Comparison of ENCODE assay signal across 14 cellular contexts in the genomic region with DNA sequence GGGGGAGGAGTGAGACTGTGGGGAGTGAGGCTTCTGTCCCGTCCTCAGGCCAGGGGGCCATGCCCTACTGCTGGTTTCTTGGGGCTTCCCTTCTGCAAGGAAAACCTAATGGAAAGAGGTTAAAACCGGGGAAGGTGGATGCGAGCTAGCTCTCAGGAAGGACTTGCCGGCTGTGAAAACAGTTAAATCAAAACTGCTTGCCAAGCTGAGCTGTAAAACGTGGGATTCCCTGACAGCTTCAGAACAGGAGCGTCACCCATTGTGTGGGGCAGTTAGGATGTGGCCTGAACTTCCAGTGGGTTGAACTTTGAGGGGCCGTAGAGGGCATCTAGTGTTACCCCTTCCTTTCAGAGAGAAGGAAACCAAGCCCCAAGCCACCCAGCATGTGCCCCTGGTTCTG. TPM values are rescaled to one million over a fixed set of nuclear protein-coding genes. Genes with fewer than 3 reads are reported as not detected.
A peak's percentile ranks its signal among the peaks of the same experiment; 100 is the strongest.
DNase-seq lines count a peak whose midpoint lies in the region; ATAC-seq, FAIRE-seq and TF ChIP-seq lines count a peak whose summit lies in the region.
"Had no signal": no experiment of that assay in that cellular context is flagged by ENCODE, and none has a peak within 500 bp of the region (broad histone marks: within the 10 kb centered on the region; RNA-seq: fewer than 3 reads in every experiment).

No MANE protein-coding gene starts in this region.

- H3K9me3 ChIP-seq in GM12878 (replicated peaks; ENCODE audit: control insufficient read depth, insufficient read depth, low read length) (no peaks in the 10 kb centered on the region), mesenchymal stem cell (ENCODE audit: control insufficient read depth, low read length) (no peaks in the 10 kb centered on the region), subcutaneous abdominal adipose tissue (ENCODE audit: control insufficient read depth in 5 of 5, low read length in 5 of 5) (no peaks in the 10 kb centered on the region)
- H3K9me3 ChIP-seq: SJCRH30 had no signal

- H3K36me3 Mint-ChIP-seq in T-helper 1 cell treated with Interleukin-12 subunit alpha and Interleukin-12 subunit beta and Interleukin-4 antibody, amounts not matched to agents 30 μg/mL and 1 μg/mL, for 36 hours (ENCODE audit: low read depth), result no peaks in the 10 kb centered on the region
- H3K36me3 Mint-ChIP-seq: brain had no signal

- H3K27me3 Mint-ChIP-seq in T-helper 1 cell treated with Interleukin-12 subunit alpha and Interleukin-12 subunit beta and Interleukin-4 antibody, amounts not matched to agents 30 μg/mL and 1 μg/mL, for 36 hours (ENCODE audit: low read depth), result no peaks in the 10 kb centered on the region
- H3K27me3 Mint-ChIP-seq: brain had no signal

- no peak overlapping the region for H2BK5ac ChIP-seq in mesenchymal stem cell (ENCODE audit: low read depth, low read length, poor library complexity, severe bottlenecking)

- BruUV-seq in GM12878 (replicated peaks; lab: Mats Ljungman, UMichigan), result no TSS peak

- no peak overlapping the region for H3K4me3 Mint-ChIP-seq in T-helper 1 cell treated with Interleukin-12 subunit alpha and Interleukin-12 subunit beta and Interleukin-4 antibody, amounts not matched to agents 30 μg/mL and 1 μg/mL, for 36 hours
- H3K4me3 Mint-ChIP-seq: brain had no signal

- intact Hi-C loops in GM12878 (cut with micrococcal nuclease; ENCODE audit: unreplicated experiment), result no loop called here

- no peak for TF ChIP-seq EP300 in GM12878 (IDR thresholded peaks at IDR 0.05; ENCODE audit: borderline replicate concordance in 1 of 2, control insufficient read depth in 1 of 2, low read depth in 2 of 2, low read length in 2 of 2)

- ATAC-seq in GM12878 (no peak), HG03159 (IDR thresholded peaks at IDR 0.05; ENCODE audit: unreplicated experiment) (no peak), HG03135 (IDR thresholded peaks at IDR 0.05; ENCODE audit: unreplicated experiment) (no peak)

- H3K4ac ChIP-seq in mesenchymal stem cell (ENCODE audit: low read depth in 1 of 2, low read length in 2 of 2), result peak overlapping the region; percentile 6 to 63

- no peaks in the 10 kb centered on the region for H3K9me3 Mint-ChIP-seq in T-helper 1 cell treated with Interleukin-12 subunit alpha and Interleukin-12 subunit beta and Interleukin-4 antibody, amounts not matched to agents 30 μg/mL and 1 μg/mL, for 36 hours
- H3K9me3 Mint-ChIP-seq: brain had no signal

- H4K91ac ChIP-seq in mesenchymal stem cell (ENCODE audit: low read length), result no peak overlapping the region

- no peak for TF ChIP-seq CTCF in GM12878 (IDR thresholded peaks at IDR 0.05 in 2 of 3, conservative IDR thresholded peaks at IDR 0.05 in 1 of 3; ENCODE audit: control insufficient read depth in 2 of 3, extremely low read depth in 1 of 3, insufficient read depth in 1 of 3, low read depth in 3 of 3, low read length in 3 of 3)

- H3K4me1 Mint-ChIP-seq in T-helper 1 cell treated with Interleukin-12 subunit alpha and Interleukin-12 subunit beta and Interleukin-4 antibody, amounts not matched to agents 30 μg/mL and 1 μg/mL, for 36 hours (ENCODE audit: low read depth), result peaks cover 45% of the 10 kb centered on the region

- TF ChIP-seq POLR2A in GM12878 (IDR thresholded peaks at IDR 0.05; ENCODE audit: low read depth, low read length), result no peak

- 30% methylated on average over 7 of the region's 7 CpGs for WGBS in GM12878 (ENCODE audit: insufficient coverage, insufficient replicate concordance, low lambda C conversion rate, missing lambda C conversion rate)
- 88% methylated on average over 7 of the region's 7 CpGs for WGBS in mesenchymal stem cell

- DNase-seq in T-helper 1 cell (no peak), GM12878 (ENCODE audit: low read depth, low spot score) (no peak), mesenchymal stem cell (no peak), NCI-H2196 treated with DMSO at 0.1 percent for 48 hours (lab: John Stamatoyannopoulos, UW; ENCODE audit: unreplicated experiment) (no peak)
- DNase-seq: activated T-cell treated with anti-CD3 and anti-CD28 coated beads, Interleukin-2, amount 50 U/mL, for 1 hour; KG1; NCI-H1436 treated with DMSO at 0.1 percent for 48 hours had no signal

- TF ChIP-seq RAD21 in GM12878 (IDR thresholded peaks at IDR 0.05; ENCODE audit: insufficient read depth, low read depth, low read length), result no peak

- H4K8ac ChIP-seq in mesenchymal stem cell (ENCODE audit: low read length), result peak overlapping the region; percentile 64

- H2BK15ac ChIP-seq in mesenchymal stem cell (ENCODE audit: low read depth, poor library complexity, severe bottlenecking), result peak overlapping the region; percentile 44

- H2AK5ac ChIP-seq in mesenchymal stem cell (ENCODE audit: low read length, severe bottlenecking), result no peak overlapping the region

- SMC1A ChIA-PET in GM12878 (lab: Charles Lee; ENCODE audit: uncharacterized antibody, unreplicated experiment), result interaction anchor here (1.4 to 2.6 kb wide), 3 partner anchors 9 to 16 kb away, joined by 6 to 14 read pairs (median 10); a partner anchor contains a TSS

- no peak overlapping the region for H3K23ac ChIP-seq in mesenchymal stem cell (ENCODE audit: low read length in 2 of 2)

- no peaks in the 10 kb centered on the region for H4K20me1 ChIP-seq in GM12878 (ENCODE audit: control insufficient read depth, insufficient read depth)

- H2BK12ac ChIP-seq in mesenchymal stem cell (ENCODE audit: low read length in 2 of 2), result peak overlapping the region; percentile 30 to 39

- no peak overlapping the region for H3K9ac ChIP-seq in GM12878 (ENCODE audit: control insufficient read depth, insufficient read depth, low read length)
- no peak overlapping the region for H3K9ac ChIP-seq in mesenchymal stem cell (ENCODE audit: low read length)
- peak overlapping the region; percentile 30 to 79 (median 66) for H3K9ac ChIP-seq in subcutaneous abdominal adipose tissue (ENCODE audit: low read length in 5 of 5)

- H3K14ac ChIP-seq in mesenchymal stem cell (ENCODE audit: low read length in 2 of 2), result no peak overlapping the region

- H2AFZ ChIP-seq in GM12878 (ENCODE audit: control insufficient read depth, low read depth, low read length), result no peak overlapping the region
- H2AFZ ChIP-seq in mesenchymal stem cell (ENCODE audit: low read depth, low read length), result no peak overlapping the region

- peak overlapping the region; percentile 17 for H3K27ac ChIP-seq in GM12878 (ENCODE audit: control insufficient read depth, insufficient read depth)
- H3K27ac ChIP-seq in mesenchymal stem cell (ENCODE audit: low read length, poor library complexity, severe bottlenecking), result no peak overlapping the region
- peak overlapping the region; percentile 98 for H3K27ac ChIP-seq in subcutaneous abdominal adipose tissue (ENCODE audit: low read depth, low read length)
- H3K27ac ChIP-seq: 22Rv1, SJCRH30 had no signal

- H3K79me1 ChIP-seq in mesenchymal stem cell (replicated peaks; ENCODE audit: low read length, poor library complexity, severe bottlenecking), result peaks cover 12% of the 10 kb centered on the region

- POLR2A ChIA-PET in GM12878 (lab: Charles Lee), result interaction anchor here (0.8 to 1.7 kb wide), 2 partner anchors 9 to 11 kb away, joined by 5 to 8 read pairs; no protein-coding TSS in a partner anchor

- CTCF ChIA-PET in GM12878 (lab: Yijun Ruan, JAX), result interaction anchor here (1.0 to 2.9 kb wide), 3 partner anchors 12 to 28 kb away, joined by 3 to 16 read pairs (median 3); a partner anchor contains a TSS

- peak overlapping the region; percentile 37 to 72 for H3K18ac ChIP-seq in mesenchymal stem cell (ENCODE audit: low read depth in 1 of 2, low read length in 2 of 2)

- no peaks in the 10 kb centered on the region for H3K79me2 ChIP-seq in GM12878 (ENCODE audit: control insufficient read depth, insufficient read depth, low read length)

- H2BK120ac ChIP-seq in mesenchymal stem cell (ENCODE audit: low read depth, low read length), result peak overlapping the region; percentile 27

- H3K4me1 ChIP-seq in GM12878 (ENCODE audit: control insufficient read depth, insufficient read depth, low read length) (peaks cover 35% of the 10 kb centered on the region), mesenchymal stem cell (ENCODE audit: control insufficient read depth, insufficient read depth, low read depth, low read length) (peaks cover 4% of the 10 kb centered on the region), subcutaneous abdominal adipose tissue (ENCODE audit: control insufficient read depth in 5 of 5, insufficient read depth in 5 of 5, low read length in 5 of 5) (peaks cover 46 to 98% (median 91%) of the 10 kb centered on the region in 5 donors)

- H3K36me3 ChIP-seq in GM12878 (ENCODE audit: control insufficient read depth in 2 of 2, insufficient read depth in 2 of 2, low read length in 1 of 2) (no peaks in the 10 kb centered on the region; a peak in 1 of 4 replicates), mesenchymal stem cell (ENCODE audit: control insufficient read depth in 1 of 2, insufficient read depth in 2 of 2, low read depth in 1 of 2, low read length in 2 of 2) (peaks cover 0 to 4% of the 10 kb centered on the region in 2 experiments), subcutaneous abdominal adipose tissue (ENCODE audit: control insufficient read depth in 5 of 5, insufficient read depth in 5 of 5, low read length in 5 of 5) (peaks cover 0 to under 1% (median 0%) of the 10 kb centered on the region in 5 donors)
- H3K36me3 ChIP-seq: SJCRH30 had no signal

- H3K4me2 ChIP-seq in GM12878 (ENCODE audit: control insufficient read depth, insufficient read depth), result no peak overlapping the region
- H3K4me2 ChIP-seq in mesenchymal stem cell (ENCODE audit: low read length, poor library complexity, severe bottlenecking), result no peak overlapping the region

- in situ Hi-C loops in GM12878 (cut with MboI), result no loop called here

- H3K27ac Mint-ChIP-seq in T-helper 1 cell treated with Interleukin-12 subunit alpha and Interleukin-12 subunit beta and Interleukin-4 antibody, amounts not matched to agents 30 μg/mL and 1 μg/mL, for 36 hours, result peak overlapping the region; percentile 89

- H3K27me3 ChIP-seq in GM12878 (replicated peaks in 1 of 2; ENCODE audit: control insufficient read depth in 2 of 2, insufficient read depth in 2 of 2, low read length in 1 of 2) (no peaks in the 10 kb centered on the region), mesenchymal stem cell (ENCODE audit: control insufficient read depth in 1 of 2, insufficient read depth in 1 of 2, low read length in 2 of 2) (no peaks in the 10 kb centered on the region), subcutaneous abdominal adipose tissue (ENCODE audit: control insufficient read depth in 5 of 5, insufficient read depth in 4 of 5, low read length in 5 of 5) (no peaks in the 10 kb centered on the region)
- H3K27me3 ChIP-seq: SJCRH30 had no signal

- FAIRE-seq in GM12878 (lab: Jason Lieb, UNC), result no peak

- H3K4me3 ChIP-seq in GM12878, result no peak overlapping the region
- H3K4me3 ChIP-seq in mesenchymal stem cell (ENCODE audit: insufficient read depth in 1 of 2, low read depth in 1 of 2, low read length in 2 of 2), result no peak overlapping the region
- H3K4me3 ChIP-seq in subcutaneous abdominal adipose tissue (ENCODE audit: low read depth in 1 of 5, low read length in 5 of 5), result no peak overlapping the region
- H3K4me3 ChIP-seq: SJCRH30 had no signal

- RAD21 ChIA-PET in GM12878 (lab: Charles Lee; ENCODE audit: unreplicated experiment), result interaction anchor here (2.7 kb wide), 1 partner anchor 12 kb away, joined by 16 read pairs; a partner anchor contains a TSS

RNA-seq across cellular contexts. Expression of a gene that starts 13.1 kb away (rescaled TPM):
- 13.5 and 16.0 TPM in 2 replicates for total RNA-seq in GM12878 (2013; cell fraction: nucleolus; rRNA removed)
- 1.9 and 2.2 TPM in 2 replicates for total RNA-seq in GM12878 (2014; rRNA removed)
- total RNA-seq in GM12878 (2014; rRNA removed; fragmentation: Illumina TruSeq; extraction: Trizol), result 1.3 and 1.8 TPM in 2 replicates
- total RNA-seq in GM12878 (2021), result 2.3 and 3.3 TPM in 2 replicates
- 0.81 TPM for polyA plus RNA-seq in GM12878 (2011; ENCODE audit: low read depth)
- polyA plus RNA-seq in GM12878 (2011; rRNA removed), result 6.2 and 8.5 TPM in 2 replicates
- polyA plus RNA-seq in GM12878 (2011; cell fraction: cytosol; rRNA removed), result 10.5 and 14.8 TPM in 2 replicates
- polyA plus RNA-seq in GM12878 (2011; cell fraction: nucleus; rRNA removed), result 11.7 and 12.8 TPM in 2 replicates
- polyA plus RNA-seq in GM12878 (2012), result 2.3 and 2.7 TPM in 2 replicates
- polyA plus RNA-seq in GM12878 (2014; fragmentation: Illumina TruSeq; extraction: Trizol), result 1.4 and 2.7 TPM in 2 replicates
- not detected for polyA plus RNA-seq in GM12878 (2014; fragmentation: Nextera tagmentation; extraction: Ambion mirVana)
- 1.4 and 2.5 TPM in 2 replicates for polyA plus RNA-seq in GM12878 (2014; rRNA removed)
- polyA plus RNA-seq in GM12878 (2016; fragmentation: Nextera tagmentation; extraction: Ambion mirVana), result 1 to 10 TPM; 2.2 to 2.8 TPM
- 16.0 and 19.2 TPM in 2 replicates for polyA minus RNA-seq in GM12878 (2011; rRNA and poly(A)+ RNA removed)
- polyA minus RNA-seq in GM12878 (2011; cell fraction: cytosol; rRNA and poly(A)+ RNA removed), result 2.6 and 2.9 TPM in 2 replicates
- polyA minus RNA-seq in GM12878 (2011; cell fraction: nucleus; rRNA and poly(A)+ RNA removed), result 6.2 and 9.1 TPM in 2 replicates
- 19.6 TPM for polyA plus RNA-seq in mesenchymal stem cell (2013, experiment 1 of 2)
- 19.5 TPM for polyA plus RNA-seq in mesenchymal stem cell (2013, experiment 2 of 2)

RNA-seq across cellular contexts. Expression of a gene that starts 47.7 kb away (rescaled TPM):
- total RNA-seq in GM12878 (2013; cell fraction: nucleolus; rRNA removed), result not detected in 2 replicates
- total RNA-seq in GM12878 (2014; rRNA removed), result not detected in 2 replicates
- total RNA-seq in GM12878 (2014; rRNA removed; fragmentation: Illumina TruSeq; extraction: Trizol), result not detected in 2 replicates
- not detected in 2 replicates for total RNA-seq in GM12878 (2021)
- polyA plus RNA-seq in GM12878 (2011; ENCODE audit: low read depth), result not detected
- polyA plus RNA-seq in GM12878 (2011; rRNA removed), result not detected in 2 replicates
- polyA plus RNA-seq in GM12878 (2011; cell fraction: cytosol; rRNA removed), result not detected in 2 replicates
- polyA plus RNA-seq in GM12878 (2011; cell fraction: nucleus; rRNA removed), result not detected in 2 replicates
- polyA plus RNA-seq in GM12878 (2012), result 0.12 TPM in 1 of 2 replicates, not detected in the other
- not detected in 2 replicates for polyA plus RNA-seq in GM12878 (2014; fragmentation: Illumina TruSeq; extraction: Trizol)
- not detected for polyA plus RNA-seq in GM12878 (2014; fragmentation: Nextera tagmentation; extraction: Ambion mirVana)
- polyA plus RNA-seq in GM12878 (2014; rRNA removed), result not detected in 2 replicates
- under 1 TPM in 1 of 2 experiments, not detected in 1; 0.11 TPM for polyA plus RNA-seq in GM12878 (2016; fragmentation: Nextera tagmentation; extraction: Ambion mirVana)
- polyA minus RNA-seq in GM12878 (2011; rRNA and poly(A)+ RNA removed), result not detected in 2 replicates
- not detected in 2 replicates for polyA minus RNA-seq in GM12878 (2011; cell fraction: cytosol; rRNA and poly(A)+ RNA removed)
- polyA minus RNA-seq in GM12878 (2011; cell fraction: nucleus; rRNA and poly(A)+ RNA removed), result not detected in 2 replicates
- polyA plus RNA-seq in mesenchymal stem cell (2013, experiment 1 of 2), result not detected
- 0.01 TPM for polyA plus RNA-seq in mesenchymal stem cell (2013, experiment 2 of 2)

Comparison
In these comparisons a context has a peak if more than half of its experiments do, and no peak if none do; other contexts are left out.
1. H3K9ac ChIP-seq: peak in subcutaneous abdominal adipose tissue (5 of 5); none in GM12878 (single experiment) and mesenchymal stem cell (single experiment).